In the genomic region with DNA sequence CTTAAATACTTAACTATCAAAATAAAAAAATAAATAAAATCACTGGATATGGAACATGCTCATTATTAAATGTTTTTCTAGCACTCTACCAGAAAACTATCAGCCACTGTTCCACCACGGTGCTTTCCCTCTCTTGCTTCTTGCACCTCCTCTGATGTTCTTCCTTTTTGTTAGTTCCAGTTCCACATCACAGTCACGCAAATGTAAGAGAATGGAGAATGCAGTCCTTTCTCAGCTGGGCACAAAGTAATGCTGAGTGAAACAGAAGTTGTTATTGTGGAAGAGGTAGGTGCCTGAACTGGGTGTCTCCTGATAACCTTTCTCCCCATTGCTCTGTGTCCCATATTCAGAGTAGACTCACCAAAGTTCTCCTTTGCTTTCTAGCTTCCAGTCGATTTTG, we compare ENCODE assay signal across 1 cellular context.
TF ChIP-seq lines count a peak whose summit lies in the region.

No MANE protein-coding gene starts in this region.

TF ChIP-seq in K562, 482 proteins besides CTCF, POLR2A, EP300 and RAD21 (continued from another document):
- TF ChIP-seq ZNF175 (CRISPR knock-in tag; IDR thresholded peaks at IDR 0.05; ENCODE audit: low read depth) (no peak), KDM2B (CRISPR knock-in tag; IDR thresholded peaks at IDR 0.05) (no peak), TBL1XR1 (IDR thresholded peaks at IDR 0.05; ENCODE audit: low read length in 2 of 2) (no peak), GTF2A2 (tag; IDR thresholded peaks at IDR 0.05) (no peak), SMAD3 (CRISPR knock-in tag; conservative IDR thresholded peaks at IDR 0.05) (no peak), SIN3A (IDR thresholded peaks at IDR 0.05; ENCODE audit: borderline replicate concordance in 2 of 2, control insufficient read depth in 1 of 2, low read depth in 2 of 2, low read length in 2 of 2) (no peak)
- TF ChIP-seq, protein P1, sequence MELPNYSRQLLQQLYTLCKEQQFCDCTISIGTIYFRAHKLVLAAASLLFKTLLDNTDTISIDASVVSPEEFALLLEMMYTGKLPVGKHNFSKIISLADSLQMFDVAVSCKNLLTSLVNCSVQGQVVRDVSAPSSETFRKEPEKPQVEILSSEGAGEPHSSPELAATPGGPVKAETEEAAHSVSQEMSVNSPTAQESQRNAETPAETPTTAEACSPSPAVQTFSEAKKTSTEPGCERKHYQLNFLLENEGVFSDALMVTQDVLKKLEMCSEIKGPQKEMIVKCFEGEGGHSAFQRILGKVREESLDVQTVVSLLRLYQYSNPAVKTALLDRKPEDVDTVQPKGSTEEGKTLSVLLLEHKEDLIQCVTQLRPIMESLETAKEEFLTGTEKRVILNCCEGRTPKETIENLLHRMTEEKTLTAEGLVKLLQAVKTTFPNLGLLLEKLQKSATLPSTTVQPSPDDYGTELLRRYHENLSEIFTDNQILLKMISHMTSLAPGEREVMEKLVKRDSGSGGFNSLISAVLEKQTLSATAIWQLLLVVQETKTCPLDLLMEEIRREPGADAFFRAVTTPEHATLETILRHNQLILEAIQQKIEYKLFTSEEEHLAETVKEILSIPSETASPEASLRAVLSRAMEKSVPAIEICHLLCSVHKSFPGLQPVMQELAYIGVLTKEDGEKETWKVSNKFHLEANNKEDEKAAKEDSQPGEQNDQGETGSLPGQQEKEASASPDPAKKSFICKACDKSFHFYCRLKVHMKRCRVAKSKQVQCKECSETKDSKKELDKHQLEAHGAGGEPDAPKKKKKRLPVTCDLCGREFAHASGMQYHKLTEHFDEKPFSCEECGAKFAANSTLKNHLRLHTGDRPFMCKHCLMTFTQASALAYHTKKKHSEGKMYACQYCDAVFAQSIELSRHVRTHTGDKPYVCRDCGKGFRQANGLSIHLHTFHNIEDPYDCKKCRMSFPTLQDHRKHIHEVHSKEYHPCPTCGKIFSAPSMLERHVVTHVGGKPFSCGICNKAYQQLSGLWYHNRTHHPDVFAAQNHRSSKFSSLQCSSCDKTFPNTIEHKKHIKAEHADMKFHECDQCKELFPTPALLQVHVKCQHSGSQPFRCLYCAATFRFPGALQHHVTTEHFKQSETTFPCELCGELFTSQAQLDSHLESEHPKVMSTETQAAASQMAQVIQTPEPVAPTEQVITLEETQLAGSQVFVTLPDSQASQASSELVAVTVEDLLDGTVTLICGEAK (IDR thresholded peaks at IDR 0.05): no peak
- TF ChIP-seq, protein P1 (CRISPR knock-in tag; IDR thresholded peaks at IDR 0.05): no peak
- TF ChIP-seq, protein P2, sequence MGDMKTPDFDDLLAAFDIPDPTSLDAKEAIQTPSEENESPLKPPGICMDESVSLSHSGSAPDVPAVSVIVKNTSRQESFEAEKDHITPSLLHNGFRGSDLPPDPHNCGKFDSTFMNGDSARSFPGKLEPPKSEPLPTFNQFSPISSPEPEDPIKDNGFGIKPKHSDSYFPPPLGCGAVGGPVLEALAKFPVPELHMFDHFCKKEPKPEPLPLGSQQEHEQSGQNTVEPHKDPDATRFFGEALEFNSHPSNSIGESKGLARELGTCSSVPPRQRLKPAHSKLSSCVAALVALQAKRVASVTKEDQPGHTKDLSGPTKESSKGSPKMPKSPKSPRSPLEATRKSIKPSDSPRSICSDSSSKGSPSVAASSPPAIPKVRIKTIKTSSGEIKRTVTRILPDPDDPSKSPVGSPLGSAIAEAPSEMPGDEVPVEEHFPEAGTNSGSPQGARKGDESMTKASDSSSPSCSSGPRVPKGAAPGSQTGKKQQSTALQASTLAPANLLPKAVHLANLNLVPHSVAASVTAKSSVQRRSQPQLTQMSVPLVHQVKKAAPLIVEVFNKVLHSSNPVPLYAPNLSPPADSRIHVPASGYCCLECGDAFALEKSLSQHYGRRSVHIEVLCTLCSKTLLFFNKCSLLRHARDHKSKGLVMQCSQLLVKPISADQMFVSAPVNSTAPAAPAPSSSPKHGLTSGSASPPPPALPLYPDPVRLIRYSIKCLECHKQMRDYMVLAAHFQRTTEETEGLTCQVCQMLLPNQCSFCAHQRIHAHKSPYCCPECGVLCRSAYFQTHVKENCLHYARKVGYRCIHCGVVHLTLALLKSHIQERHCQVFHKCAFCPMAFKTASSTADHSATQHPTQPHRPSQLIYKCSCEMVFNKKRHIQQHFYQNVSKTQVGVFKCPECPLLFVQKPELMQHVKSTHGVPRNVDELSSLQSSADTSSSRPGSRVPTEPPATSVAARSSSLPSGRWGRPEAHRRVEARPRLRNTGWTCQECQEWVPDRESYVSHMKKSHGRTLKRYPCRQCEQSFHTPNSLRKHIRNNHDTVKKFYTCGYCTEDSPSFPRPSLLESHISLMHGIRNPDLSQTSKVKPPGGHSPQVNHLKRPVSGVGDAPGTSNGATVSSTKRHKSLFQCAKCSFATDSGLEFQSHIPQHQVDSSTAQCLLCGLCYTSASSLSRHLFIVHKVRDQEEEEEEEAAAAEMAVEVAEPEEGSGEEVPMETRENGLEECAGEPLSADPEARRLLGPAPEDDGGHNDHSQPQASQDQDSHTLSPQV (IDR thresholded peaks at IDR 0.05): no peak
- TF ChIP-seq, protein P3, sequence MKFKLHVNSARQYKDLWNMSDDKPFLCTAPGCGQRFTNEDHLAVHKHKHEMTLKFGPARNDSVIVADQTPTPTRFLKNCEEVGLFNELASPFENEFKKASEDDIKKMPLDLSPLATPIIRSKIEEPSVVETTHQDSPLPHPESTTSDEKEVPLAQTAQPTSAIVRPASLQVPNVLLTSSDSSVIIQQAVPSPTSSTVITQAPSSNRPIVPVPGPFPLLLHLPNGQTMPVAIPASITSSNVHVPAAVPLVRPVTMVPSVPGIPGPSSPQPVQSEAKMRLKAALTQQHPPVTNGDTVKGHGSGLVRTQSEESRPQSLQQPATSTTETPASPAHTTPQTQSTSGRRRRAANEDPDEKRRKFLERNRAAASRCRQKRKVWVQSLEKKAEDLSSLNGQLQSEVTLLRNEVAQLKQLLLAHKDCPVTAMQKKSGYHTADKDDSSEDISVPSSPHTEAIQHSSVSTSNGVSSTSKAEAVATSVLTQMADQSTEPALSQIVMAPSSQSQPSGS (CRISPR knock-in tag; IDR thresholded peaks at IDR 0.05): no peak
